ENCODE assay signal across 8 cellular contexts in genomic region chr2:9552491-9553178, GRCh38. TPM values are rescaled to one million over a fixed set of nuclear protein-coding genes. Genes with fewer than 3 reads are reported as not detected.
DNase-seq lines count a peak whose midpoint lies in the region; ATAC-seq and TF ChIP-seq lines count a peak whose summit lies in the region.

No MANE protein-coding gene starts in this region.

- H3K9me3 Mint-ChIP-seq in GM23338, result no peaks in the 10 kb centered on the region
- no peaks in the 10 kb centered on the region for H3K9me3 Mint-ChIP-seq in effector memory CD8-positive, alpha-beta T cell

- H3K79me2 ChIP-seq in GM23338 (replicated peaks; ENCODE audit: insufficient read depth) (peaks cover 88% of the 10 kb centered on the region), smooth muscle cell (ENCODE audit: low read depth) (peaks cover 77% of the 10 kb centered on the region)

- H3K4me3 Mint-ChIP-seq in GM23338, result no peak overlapping the region
- peak overlapping the region; percentile 55 to 96 for H3K4me3 Mint-ChIP-seq in effector memory CD8-positive, alpha-beta T cell

- H3F3A ChIP-seq in GM23338 (replicated peaks; ENCODE audit: low read depth) (peaks cover 18% of the 10 kb centered on the region), smooth muscle cell (ENCODE audit: low read depth) (peaks cover 15% of the 10 kb centered on the region)

- DNase-seq in GM23338 (ENCODE audit: low spot score) (no peak), RKO (ENCODE audit: low spot score) (peak; percentile 93), smooth muscle cell (lab: John Stamatoyannopoulos, UW; ENCODE audit: unreplicated experiment) (no peak), COLO668 (lab: John Stamatoyannopoulos, UW; ENCODE audit: unreplicated experiment) (no peak), hypothalamus (lab: John Stamatoyannopoulos, UW) (no peak)
- no peak for DNase-seq in effector memory CD8-positive, alpha-beta T cell

- no peak overlapping the region for H2AFZ ChIP-seq in GM23338
- no peak overlapping the region for H2AFZ ChIP-seq in smooth muscle cell (ENCODE audit: low read depth)

- H3K4me3 ChIP-seq in GM23338 (no peak overlapping the region), smooth muscle cell (no peak overlapping the region)

- H3K27ac ChIP-seq in GM23338 (ENCODE audit: low read depth) (no peak overlapping the region), smooth muscle cell (ENCODE audit: low read depth) (peak overlapping the region; percentile 87)

- H3K4me2 ChIP-seq in GM23338 (peak overlapping the region; percentile 53; the same call in 1 of the 2 replicates), smooth muscle cell (peak overlapping the region; percentile 50)

- H3K27me3 Mint-ChIP-seq in GM23338 (ENCODE audit: insufficient read depth, low read depth, poor library complexity), result peaks cover 5% of the 10 kb centered on the region
- no peaks in the 10 kb centered on the region for H3K27me3 Mint-ChIP-seq in effector memory CD8-positive, alpha-beta T cell

- H3K27ac Mint-ChIP-seq in GM23338, result no peak overlapping the region
- peak overlapping the region; percentile 84 to 98 for H3K27ac Mint-ChIP-seq in effector memory CD8-positive, alpha-beta T cell

- no peaks in the 10 kb centered on the region for H3K9me2 ChIP-seq in GM23338 (ENCODE audit: insufficient read depth)

- peaks cover 39% of the 10 kb centered on the region for H4K20me1 ChIP-seq in GM23338 (replicated peaks; ENCODE audit: insufficient read depth)
- H4K20me1 ChIP-seq in smooth muscle cell (ENCODE audit: low read depth), result peaks cover 65% of the 10 kb centered on the region

- H3K36me3 Mint-ChIP-seq in GM23338 (ENCODE audit: low read depth), result peaks cover 2% of the 10 kb centered on the region; the same call in 1 of the 3 replicates
- peaks cover 17% of the 10 kb centered on the region for H3K36me3 Mint-ChIP-seq in effector memory CD8-positive, alpha-beta T cell (ENCODE audit: insufficient read depth)

- peaks cover 23% of the 10 kb centered on the region for H3K4me1 ChIP-seq in GM23338 (ENCODE audit: insufficient read depth)
- peaks cover 36% of the 10 kb centered on the region for H3K4me1 ChIP-seq in smooth muscle cell (ENCODE audit: low read depth)

- WGBS in smooth muscle cell (ENCODE audit: low lambda C conversion rate), result 53% methylated on average over 2 of the region's 2 CpGs

- no peaks in the 10 kb centered on the region for H3K9me3 ChIP-seq in smooth muscle cell (replicated peaks; ENCODE audit: low read depth)

- no peaks in the 10 kb centered on the region for H3K27me3 ChIP-seq in GM23338 (ENCODE audit: insufficient read depth)
- H3K27me3 ChIP-seq in smooth muscle cell (ENCODE audit: low read depth), result no peaks in the 10 kb centered on the region

- H3K36me3 ChIP-seq in GM23338 (ENCODE audit: insufficient read depth) (no peaks in the 10 kb centered on the region), smooth muscle cell (ENCODE audit: low read depth) (no peaks in the 10 kb centered on the region)

- H3K9ac ChIP-seq in smooth muscle cell (ENCODE audit: low read depth), result peak overlapping the region; percentile 53

- ATAC-seq in GM23338 (no peak), GM21381 (IDR thresholded peaks at IDR 0.05; ENCODE audit: unreplicated experiment) (no peak), HG03571 (IDR thresholded peaks at IDR 0.05; ENCODE audit: unreplicated experiment) (no peak)
- ATAC-seq in effector memory CD8-positive, alpha-beta T cell (replicated peaks), result peak; percentile 25

- no peak for TF ChIP-seq CTCF in GM23338 (conservative IDR thresholded peaks at IDR 0.05; ENCODE audit: low read depth in 2 of 2)
- TF ChIP-seq CTCF in smooth muscle cell (IDR thresholded peaks at IDR 0.05; ENCODE audit: borderline replicate concordance, insufficient read depth, poor library complexity, severe bottlenecking), result no peak

- H3K4me1 Mint-ChIP-seq in GM23338, result peaks cover 46% of the 10 kb centered on the region
- H3K4me1 Mint-ChIP-seq in effector memory CD8-positive, alpha-beta T cell (ENCODE audit: low read depth in 2 of 2), result peaks cover 46 to 61% of the 10 kb centered on the region in 2 donors

TF ChIP-seq in GM23338, 12 proteins besides CTCF, POLR2A, EP300 and RAD21 (continues in another document):
- no peak for TF ChIP-seq NANOG (IDR thresholded peaks at IDR 0.05; ENCODE audit: borderline replicate concordance)
- no peak for TF ChIP-seq EZH2phosphoT487 (IDR thresholded peaks at IDR 0.05; ENCODE audit: unreplicated experiment)
- TF ChIP-seq, protein P1, sequence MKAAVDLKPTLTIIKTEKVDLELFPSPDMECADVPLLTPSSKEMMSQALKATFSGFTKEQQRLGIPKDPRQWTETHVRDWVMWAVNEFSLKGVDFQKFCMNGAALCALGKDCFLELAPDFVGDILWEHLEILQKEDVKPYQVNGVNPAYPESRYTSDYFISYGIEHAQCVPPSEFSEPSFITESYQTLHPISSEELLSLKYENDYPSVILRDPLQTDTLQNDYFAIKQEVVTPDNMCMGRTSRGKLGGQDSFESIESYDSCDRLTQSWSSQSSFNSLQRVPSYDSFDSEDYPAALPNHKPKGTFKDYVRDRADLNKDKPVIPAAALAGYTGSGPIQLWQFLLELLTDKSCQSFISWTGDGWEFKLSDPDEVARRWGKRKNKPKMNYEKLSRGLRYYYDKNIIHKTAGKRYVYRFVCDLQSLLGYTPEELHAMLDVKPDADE (IDR thresholded peaks at IDR 0.05), result no peak
- TF ChIP-seq POLR2AphosphoS5 (IDR thresholded peaks at IDR 0.05; ENCODE audit: low read depth), result no peak
- no peak for TF ChIP-seq EZH2 (IDR thresholded peaks at IDR 0.05; ENCODE audit: low read depth, unreplicated experiment)
- no peak for TF ChIP-seq STAT1 (IDR thresholded peaks at IDR 0.05; ENCODE audit: unreplicated experiment)
- no peak for TF ChIP-seq ZNF114 (CRISPR knock-in tag; IDR thresholded peaks at IDR 0.05)
- no peak for TF ChIP-seq ZNF462 (CRISPR knock-in tag; IDR thresholded peaks at IDR 0.05)

RNA-seq across cellular contexts. Expression of gene ADAM17, which starts 3.0 kb away (rescaled TPM):
- total RNA-seq in GM23338 (2014; rRNA removed; shearing (Covaris generic)), result 23.5 and 24.7 TPM in 2 replicates
- polyA plus RNA-seq in GM23338 (2016; fragmentation: Nextera tagmentation; extraction: Ambion mirVana), result 6.1 and 8.3 TPM in 2 replicates
- total RNA-seq in smooth muscle cell, result 18.3 and 21.4 TPM in 2 replicates
- polyA plus RNA-seq in smooth muscle cell, result 8.9 and 17.6 TPM in 2 replicates
